In the genomic region with DNA sequence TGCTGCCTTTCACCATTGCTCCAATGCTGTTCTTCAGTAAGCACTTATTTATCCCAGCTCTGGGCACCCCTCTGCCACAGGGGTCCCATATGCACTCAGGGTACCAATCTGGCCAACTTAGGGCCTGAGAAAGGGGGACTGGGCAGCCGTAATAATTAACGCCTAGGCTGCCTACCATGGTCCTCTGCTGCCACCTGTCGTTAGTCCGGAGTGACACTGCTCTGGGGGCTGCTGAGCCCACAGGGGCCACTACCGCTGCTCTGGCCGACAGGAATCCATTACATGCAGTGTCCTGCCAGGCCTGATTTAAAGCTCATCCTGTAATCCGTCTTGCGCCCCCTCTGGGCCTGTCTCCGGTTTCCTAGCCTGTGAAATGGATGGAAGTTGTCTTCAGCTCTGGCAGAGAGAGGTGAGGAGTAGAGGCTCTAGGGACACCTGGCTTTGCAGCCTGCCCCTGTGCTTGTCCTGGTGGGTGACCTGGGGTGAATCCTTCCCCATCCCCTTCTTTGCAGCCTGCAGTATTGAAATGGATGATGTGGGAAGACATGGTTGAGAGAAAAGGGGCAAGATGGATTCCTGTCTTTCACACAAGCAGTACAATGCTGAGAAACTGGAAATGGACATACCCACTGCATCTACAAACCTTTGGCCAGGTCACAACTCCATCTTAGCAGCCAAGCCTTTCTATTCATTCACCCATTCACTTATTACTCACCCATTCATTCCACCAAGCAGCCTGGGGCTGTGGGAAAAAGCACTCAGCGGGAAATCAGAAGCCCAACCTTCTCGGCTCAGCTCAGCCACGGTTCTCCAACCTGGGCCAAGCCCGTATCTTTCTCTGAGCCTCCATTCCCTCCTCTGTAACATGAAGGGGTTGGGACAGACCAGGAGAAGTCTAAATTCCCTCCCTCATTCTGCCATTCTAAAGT, we compare ENCODE assay signal across 8 cellular contexts.
DNase-seq lines count a peak whose midpoint lies in the region; ATAC-seq, FAIRE-seq and TF ChIP-seq lines count a peak whose summit lies in the region.

No MANE protein-coding gene starts in this region.

- no peaks in the 10 kb centered on the region for H3K36me3 ChIP-seq in Loucy (ENCODE audit: insufficient read depth, low read length)
- no peaks in the 10 kb centered on the region for H3K36me3 ChIP-seq in WERI-Rb-1
- no peaks in the 10 kb centered on the region for H3K36me3 ChIP-seq in H1 (ENCODE audit: control insufficient read depth in 2 of 4, insufficient read depth in 4 of 4, low read length in 3 of 4)
- H3K36me3 ChIP-seq in mesendoderm (ENCODE audit: control insufficient read depth, insufficient read depth, low read length) = no peaks in the 10 kb centered on the region
- no peaks in the 10 kb centered on the region for H3K36me3 ChIP-seq in thoracic aorta

- no peak overlapping the region; the same call in 1 of the 2 replicates for H2BK20ac ChIP-seq in H1 (ENCODE audit: low read length)

- H3K18ac ChIP-seq in H1 (ENCODE audit: extremely low read depth, low read length) = no peak overlapping the region
- no peak overlapping the region for H3K18ac ChIP-seq in mesendoderm (ENCODE audit: low read length)

- H4K5ac ChIP-seq in H1 (ENCODE audit: insufficient read length, low read depth, low read length) (no peak overlapping the region), mesendoderm (ENCODE audit: low read length) (no peak overlapping the region)

- H2BK120ac ChIP-seq in H1 (replicated peaks; ENCODE audit: low read depth, low read length) = no peak overlapping the region
- H2BK120ac ChIP-seq in mesendoderm (ENCODE audit: low read depth, low read length) = no peak overlapping the region

- in situ Hi-C loops in GM13976 (cut with MboI; ENCODE audit: low sequenced_read_pairs, unreplicated experiment) = no loop called here

- H3K4me3 ChIP-seq in AG10803 (ENCODE audit: low read length) (no peak overlapping the region), Loucy (ENCODE audit: low read length, poor library complexity, severe bottlenecking) (no peak overlapping the region), WERI-Rb-1 (ENCODE audit: low read depth, low read length) (no peak overlapping the region), H1 (ENCODE audit: extremely low read depth in 1 of 4, insufficient read depth in 2 of 4, low read depth in 3 of 4, low read length in 4 of 4) (no peak overlapping the region), mesendoderm (ENCODE audit: low read length) (no peak overlapping the region), thoracic aorta (no peak overlapping the region)

- TF ChIP-seq EP300 in H1 (IDR thresholded peaks at IDR 0.05; ENCODE audit: borderline replicate concordance in 1 of 2, low read depth in 2 of 2, low read length in 2 of 2) = no peak

- H2BK5ac ChIP-seq in H1 (ENCODE audit: low read depth, low read length) (no peak overlapping the region), mesendoderm (ENCODE audit: low read length) (no peak overlapping the region)

- no peak overlapping the region for H3K27ac ChIP-seq in WERI-Rb-1
- no peak overlapping the region for H3K27ac ChIP-seq in H1 (ENCODE audit: low read depth, low read length)
- no peak overlapping the region for H3K27ac ChIP-seq in mesendoderm (ENCODE audit: low read depth, low read length)
- no peak overlapping the region for H3K27ac ChIP-seq in thoracic aorta

- TF ChIP-seq RAD21 in H1 (IDR thresholded peaks at IDR 0.05 in 1 of 2, conservative IDR thresholded peaks at IDR 0.05 in 1 of 2; ENCODE audit: low read depth in 2 of 2, low read length in 2 of 2) = peak; percentile 88 to 90

- DNase-seq in AG10803 (ENCODE audit: low read depth) = peak; percentile 34
- peak; percentile 67 for DNase-seq in GM13976 (ENCODE audit: low spot score)
- DNase-seq in WERI-Rb-1 = peak; percentile 89
- peak; percentile 57 to 80 for DNase-seq in H1 (ENCODE audit: low read depth in 1 of 2, low spot score in 2 of 2)
- DNase-seq in mesendoderm = peak; percentile 93
- no peak for DNase-seq in thoracic aorta (ENCODE audit: low spot score)

- H2BK12ac ChIP-seq in H1 (ENCODE audit: low read depth, low read length) = no peak overlapping the region

- no peak overlapping the region for H4K8ac ChIP-seq in H1 (ENCODE audit: extremely low read depth, insufficient read depth, low read length)
- no peak overlapping the region for H4K8ac ChIP-seq in mesendoderm (ENCODE audit: low read depth, low read length)

- H3K4me2 ChIP-seq in Loucy (ENCODE audit: low read depth, low read length, poor library complexity, severe bottlenecking) (no peak overlapping the region), H1 (ENCODE audit: insufficient read depth in 1 of 2, low read depth in 2 of 2, low read length in 2 of 2) (no peak overlapping the region), mesendoderm (ENCODE audit: low read length) (no peak overlapping the region)

- H3K79me2 ChIP-seq in Loucy (ENCODE audit: insufficient read depth, low read length) (no peaks in the 10 kb centered on the region), H1 (ENCODE audit: control insufficient read depth in 1 of 2, insufficient read depth in 2 of 2, low read length in 2 of 2) (no peaks in the 10 kb centered on the region), mesendoderm (ENCODE audit: control insufficient read depth, insufficient read depth, low read length) (no peaks in the 10 kb centered on the region)

- H3K9ac ChIP-seq in Loucy (ENCODE audit: low read depth, low read length, poor library complexity, severe bottlenecking) = no peak overlapping the region
- no peak overlapping the region for H3K9ac ChIP-seq in H1 (replicated peaks in 1 of 4; ENCODE audit: extremely low read depth in 1 of 4, low read depth in 3 of 4, low read length in 3 of 4)
- no peak overlapping the region for H3K9ac ChIP-seq in mesendoderm (ENCODE audit: low read length)

- no peak overlapping the region for H3K14ac ChIP-seq in H1 (ENCODE audit: insufficient read length)

- H2BK15ac ChIP-seq in H1 (ENCODE audit: low read length) = no peak overlapping the region
- H2BK15ac ChIP-seq in mesendoderm (replicated peaks; ENCODE audit: low read depth) = no peak overlapping the region

- H3K79me1 ChIP-seq in H1 (ENCODE audit: low read depth, low read length) (no peaks in the 10 kb centered on the region), mesendoderm (ENCODE audit: low read length) (no peaks in the 10 kb centered on the region)

- FAIRE-seq in H1 (lab: Jason Lieb, UNC) = peak; percentile 84

- H2AK5ac ChIP-seq in H1 (ENCODE audit: low read depth, low read length) (no peak overlapping the region), mesendoderm (ENCODE audit: low read length) (no peak overlapping the region)

- ATAC-seq in thoracic aorta (ENCODE audit: insufficient number of reproducible peaks, low FRiP score, low read depth) (no peak), HG02884 (IDR thresholded peaks at IDR 0.05; ENCODE audit: unreplicated experiment) (no peak)

- H3K56ac ChIP-seq in H1 (replicated peaks; ENCODE audit: insufficient read length, low read depth, low read length) = no peak overlapping the region
- H3K56ac ChIP-seq in mesendoderm (ENCODE audit: low read length) = no peak overlapping the region

- H3K4ac ChIP-seq in H1 (replicated peaks; ENCODE audit: insufficient read length, low read depth, low read length) (no peak overlapping the region), mesendoderm (ENCODE audit: low read depth, low read length) (no peak overlapping the region)

- H3K4me1 ChIP-seq in Loucy (ENCODE audit: insufficient read depth, low read length, poor library complexity, severe bottlenecking) (no peaks in the 10 kb centered on the region), H1 (replicated peaks in 1 of 4; ENCODE audit: control insufficient read depth in 3 of 4, insufficient read depth in 4 of 4, low read length in 3 of 4) (peaks cover 0 to 6% (median 2%) of the 10 kb centered on the region in 4 experiments; a peak in 2 of 7 replicates), mesendoderm (ENCODE audit: control insufficient read depth, low read depth, low read length) (no peaks in the 10 kb centered on the region), thoracic aorta (ENCODE audit: control insufficient read depth in 1 of 2, low read depth in 2 of 2) (peaks cover 0 to 3% of the 10 kb centered on the region in 2 donors)

- H4K91ac ChIP-seq in H1 (replicated peaks; ENCODE audit: insufficient read length, low read length) = no peak overlapping the region

- 26% methylated on average over 10 of the region's 13 CpGs; no CpG with 5 or more reads in 1 of the 2 experiments for WGBS in H1 (ENCODE audit: extremely low coverage in 1 of 2, insufficient coverage in 1 of 2, insufficient read length in 1 of 2, insufficient replicate concordance in 2 of 2, low coverage in 1 of 2, low lambda C conversion rate in 2 of 2, missing lambda C conversion rate in 1 of 2), 2 experiments
- no CpG with 5 or more reads among the region's 13 CpGs for WGBS in mesendoderm (ENCODE audit: extremely low coverage, insufficient coverage, low lambda C conversion rate)

- H2AFZ ChIP-seq in Loucy (ENCODE audit: low read length) (no peak overlapping the region), H1 (ENCODE audit: low read length) (no peak overlapping the region)

- H3K23me2 ChIP-seq in H1 (ENCODE audit: low read depth, low read length) = no peaks in the 10 kb centered on the region

- POLR2A ChIA-PET in H1 (lab: Charles Lee; ENCODE audit: partially characterized antibody) = interaction anchor here (0.7 to 1.3 kb wide), 3 partner anchors 9 to 580 kb away, joined by 3 read pairs; no protein-coding TSS in a partner anchor

- H4K20me1 ChIP-seq in Loucy (ENCODE audit: insufficient read depth, low read length, poor library complexity, severe bottlenecking) = no peaks in the 10 kb centered on the region
- H4K20me1 ChIP-seq in H1 (replicated peaks in 1 of 2; ENCODE audit: control insufficient read depth in 1 of 2, insufficient read depth in 2 of 2, low read length in 2 of 2) = no peaks in the 10 kb centered on the region

- TF ChIP-seq CTCF in AG10803 (conservative IDR thresholded peaks at IDR 0.05; ENCODE audit: low read length) (peak; percentile 69), GM13976 (IDR thresholded peaks at IDR 0.05; ENCODE audit: borderline replicate concordance, control extremely low read depth, extremely low read depth, insufficient read depth, missing control alignments) (peak; percentile 71), Loucy (conservative IDR thresholded peaks at IDR 0.05; ENCODE audit: low read length) (peak; percentile 75), WERI-Rb-1 (IDR thresholded peaks at IDR 0.05; ENCODE audit: low read depth, low read length) (peak; percentile 86), H1 (IDR thresholded peaks at IDR 0.05; ENCODE audit: control extremely low read depth in 1 of 3, insufficient read depth in 1 of 3, low read depth in 1 of 3, low read length in 3 of 3) (peak; percentile 69 to 84 (median 80)), thoracic aorta (IDR thresholded peaks at IDR 0.05) (peak; percentile 59)

- CTCF ChIA-PET in H1 (lab: Charles Lee; ENCODE audit: partially characterized antibody) = interaction anchor here (0.6 to 4.3 kb wide), 52 partner anchors 8 to 579 kb away, joined by 3 to 26 read pairs (median 4); a partner anchor contains a TSS

- no peaks in the 10 kb centered on the region for H3F3A ChIP-seq in Loucy (ENCODE audit: low read depth)

- H3K23ac ChIP-seq in H1 (ENCODE audit: insufficient read length) (no peak overlapping the region), mesendoderm (ENCODE audit: low read length) (no peak overlapping the region)

- H3K27me3 ChIP-seq in Loucy (ENCODE audit: insufficient read depth, low read length, poor library complexity, severe bottlenecking) (no peaks in the 10 kb centered on the region), WERI-Rb-1 (ENCODE audit: insufficient read depth, low read depth, severe bottlenecking) (peaks cover 2% of the 10 kb centered on the region), H1 (replicated peaks in 1 of 4; ENCODE audit: control insufficient read depth in 3 of 4, extremely low read depth in 1 of 4, insufficient read depth in 3 of 4, low read length in 3 of 4) (peaks cover 0 to 2% (median 1%) of the 10 kb centered on the region in 4 experiments; a peak in 1 of 7 replicates), mesendoderm (ENCODE audit: insufficient read depth, low read length, poor library complexity) (no peaks in the 10 kb centered on the region), thoracic aorta (replicated peaks; ENCODE audit: insufficient read depth) (no peaks in the 10 kb centered on the region)

- TF ChIP-seq POLR2A in H1 (IDR thresholded peaks at IDR 0.05; ENCODE audit: control extremely low read depth in 1 of 2, low read depth in 2 of 2, low read length in 2 of 2) = no peak

- H3K9me3 ChIP-seq in Loucy (ENCODE audit: insufficient read depth, low read depth, low read length) (no peaks in the 10 kb centered on the region), WERI-Rb-1 (ENCODE audit: severe bottlenecking) (no peaks in the 10 kb centered on the region), H1 (ENCODE audit: insufficient read depth in 2 of 2, low read depth in 1 of 2, low read length in 1 of 2) (no peaks in the 10 kb centered on the region), thoracic aorta (no peaks in the 10 kb centered on the region)

- H3K9me2 ChIP-seq in Loucy (replicated peaks; ENCODE audit: low read depth, low read length) = no peaks in the 10 kb centered on the region
